18 cellular contexts compared by ENCODE assay signal in genomic region chr4:3225946-3226345, GRCh38. TPM values are rescaled to one million over a fixed set of nuclear protein-coding genes. Genes with fewer than 3 reads are reported as not detected.
DNase-seq lines count a peak whose midpoint lies in the region; ATAC-seq and TF ChIP-seq lines count a peak whose summit lies in the region.
"Had no signal": no experiment of that assay in that cellular context is flagged by ENCODE, and none has a peak within 500 bp of the region (broad histone marks: within the 10 kb centered on the region; RNA-seq: fewer than 3 reads in every experiment).

No MANE protein-coding gene starts in this region.

- H3K4me1 ChIP-seq in adrenal gland (replicated peaks in 1 of 2) = peaks cover 0 to 12% of the 10 kb centered on the region in 2 donors
- peaks cover 0 to 38% (median 10%) of the 10 kb centered on the region in 6 donors for H3K4me1 ChIP-seq in spleen

- H3K36me3 ChIP-seq in adrenal gland (replicated peaks in 1 of 2) (peaks cover 0 to 70% of the 10 kb centered on the region in 2 donors), spleen (peaks cover 11 to 96% (median 82%) of the 10 kb centered on the region in 6 donors)

- 71 to 78% (median 73%) methylated on average over 8 to 9 of the region's 9 CpGs for WGBS in adrenal gland, 4 donors
- WGBS in spleen, 5 donors = 68 to 79% (median 70%) methylated on average over 7 to 9 of the region's 9 CpGs

- intact Hi-C loops in adrenal gland (cut with DNase I) = no loop called here
- intact Hi-C loops in spleen (cut with DNase I; ENCODE audit: low total_unique reads) = no loop called here

- H3K9me3 ChIP-seq in adrenal gland (replicated peaks in 1 of 3) = no peaks in the 10 kb centered on the region
- no peaks in the 10 kb centered on the region for H3K9me3 ChIP-seq in spleen

- TF ChIP-seq CTCF in adrenal gland (IDR thresholded peaks at IDR 0.05) = no peak
- TF ChIP-seq CTCF in spleen (IDR thresholded peaks at IDR 0.05 in 8 of 11, conservative IDR thresholded peaks at IDR 0.05 in 3 of 11) = no peak

- DNase-seq in NOMO-1 (lab: John Stamatoyannopoulos, UW; ENCODE audit: unreplicated experiment in 2 of 2) (peak; percentile 77 to 82), adrenal gland (peak in 3 of 7 donors; percentile 33 to 48 (median 36)), left lobe of liver (ENCODE audit: low spot score) (no peak), spleen (no peak), NCI-H526 treated with DMSO at 0.1 percent for 48 hours (lab: John Stamatoyannopoulos, UW) (no peak), NCI-H526 (lab: John Stamatoyannopoulos, UW) (no peak)
- DNase-seq: activated CD4-positive, alpha-beta T cell treated with anti-CD3 and anti-CD28 coated beads, Interleukin-2, amount 10 ng/mL, durations not matched to agents 7 days and 5 days; activated naive CD4-positive, alpha-beta T cell treated with anti-CD3 and anti-CD28 coated beads, Interleukin-2, amount 50 U/mL, for 16 hours; AML-193; Calu3; NCI-H1436 treated with DMSO at 0.1 percent for 48 hours; NCI-H345; stimulated activated CD4-positive, alpha-beta T cell treated with anti-CD3 and anti-CD28 coated beads, Interleukin-1b, Interleukin-23, amount 100 ng/mL, for 48 hours had no signal

- no peaks in the 10 kb centered on the region for H3K27me3 ChIP-seq in adrenal gland
- no peaks in the 10 kb centered on the region for H3K27me3 ChIP-seq in spleen (replicated peaks in 1 of 7)

- H3K4me3 ChIP-seq in adrenal gland (no peak overlapping the region), spleen (no peak overlapping the region)
- H3K4me3 ChIP-seq: GM12878, GM23338 had no signal

- ATAC-seq in left lobe of liver (peak; percentile 35), HG03196 (IDR thresholded peaks at IDR 0.05; ENCODE audit: unreplicated experiment) (no peak)
- ATAC-seq: GM12878; GM23338; naive thymus-derived CD8-positive, alpha-beta T cell had no signal

- no peak for TF ChIP-seq POLR2A in adrenal gland (IDR thresholded peaks at IDR 0.05)
- no peak for TF ChIP-seq POLR2A in spleen (IDR thresholded peaks at IDR 0.05)

- peak overlapping the region in 3 of 5 donors; percentile 33 to 88 (median 71) for H3K27ac ChIP-seq in adrenal gland
- H3K27ac ChIP-seq in spleen = peak overlapping the region in 6 of 8 donors; percentile 58 to 88 (median 79)
- H3K27ac ChIP-seq: KMS-11 had no signal

RNA-seq across cellular contexts. Expression of gene MSANTD1, which starts 23.0 kb away (rescaled TPM):
- total RNA-seq in adrenal gland = 1 to 10 TPM in 1 of 8 donors, under 1 TPM in 6, not detected in 1; 0.28 to 3.0 (median 0.46) TPM
- 1 to 10 TPM in 1 of 3 donors, under 1 TPM in 2; 0.05 to 1.1 (median 0.24) TPM for polyA plus RNA-seq in adrenal gland
- total RNA-seq in left lobe of liver = 1.1 TPM
- total RNA-seq in spleen = 1 to 10 TPM; 1.4 to 2.8 (median 2.2) TPM
- 1 to 10 TPM in 1 of 3 donors, under 1 TPM in 2; 0.41 to 1.0 (median 0.90) TPM for polyA plus RNA-seq in spleen

Comparison
In these comparisons a context has a peak if more than half of its experiments do, and no peak if none do; other contexts are left out.
1. DNase-seq: peak in NOMO-1 (2 of 2); none in left lobe of liver (single experiment), spleen (single experiment), NCI-H526 treated with DMSO at 0.1 percent for 48 hours (single experiment) and NCI-H526 (0 of 2).